In the genomic region with DNA sequence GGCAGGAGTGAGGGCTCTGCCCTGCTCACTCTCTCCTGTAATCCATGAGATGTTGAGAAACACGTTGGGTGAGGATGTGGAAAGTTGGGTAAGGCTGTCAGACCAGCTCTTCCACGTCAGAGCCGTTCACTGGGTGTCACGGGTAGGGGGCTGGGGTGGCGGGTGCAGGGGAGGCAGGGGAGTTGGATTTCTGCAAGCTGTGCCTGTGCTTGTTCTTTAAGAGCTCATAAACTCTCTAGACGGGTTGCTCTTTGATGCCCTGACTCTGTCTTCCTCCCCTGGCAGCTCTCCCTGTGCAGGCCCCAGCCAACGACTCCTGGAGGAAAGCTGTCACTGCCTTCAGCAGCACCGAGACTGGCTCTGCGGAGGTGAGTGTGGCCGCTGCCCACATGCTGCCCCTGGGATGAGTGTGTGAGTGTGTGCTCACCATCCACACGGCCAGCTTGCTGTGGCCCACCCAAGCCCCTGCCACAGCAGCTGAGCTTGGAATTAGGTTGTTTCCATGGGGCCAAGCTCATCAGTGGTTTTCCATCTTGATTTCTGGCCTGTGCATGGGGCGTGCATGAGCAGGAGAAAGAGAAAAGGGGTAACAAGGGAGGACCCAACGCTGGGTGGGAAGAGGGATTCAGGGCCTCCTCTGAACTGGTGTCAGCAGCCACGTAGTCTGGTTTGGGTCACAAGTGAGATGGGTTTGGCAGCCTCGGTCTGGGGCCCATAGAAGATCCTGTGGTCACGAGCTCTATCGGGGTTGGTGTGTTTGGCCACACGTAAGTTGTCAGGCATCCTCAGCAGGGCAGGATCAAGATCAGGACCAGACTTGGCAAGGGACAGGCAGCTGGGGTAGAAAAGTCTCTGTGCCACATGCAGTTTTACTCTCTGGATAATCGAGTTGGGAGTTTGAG, we compare ENCODE assay signal across 11 cellular contexts. TPM values are rescaled to one million over a fixed set of nuclear protein-coding genes. Genes with fewer than 3 reads are reported as not detected.
DNase-seq lines count a peak whose midpoint lies in the region; ATAC-seq and TF ChIP-seq lines count a peak whose summit lies in the region.
"Had no signal": no experiment of that assay in that cellular context is flagged by ENCODE, and none has a peak within 500 bp of the region (broad histone marks: within the 10 kb centered on the region; RNA-seq: fewer than 3 reads in every experiment).

No MANE protein-coding gene starts in this region.

- H3K9me3 ChIP-seq in left ventricle myocardium inferior (replicated peaks) (no peaks in the 10 kb centered on the region), prostate gland (no peaks in the 10 kb centered on the region), ascending aorta (no peaks in the 10 kb centered on the region)
- H3K9me3 ChIP-seq: left lung had no signal

- H3K4me3 ChIP-seq in LNCaP clone FGC (ENCODE audit: low read depth, low read length), result no peak overlapping the region
- no peak overlapping the region for H3K4me3 ChIP-seq in left ventricle myocardium inferior
- no peak overlapping the region for H3K4me3 ChIP-seq in prostate gland
- no peak overlapping the region for H3K4me3 ChIP-seq in ascending aorta
- H3K4me3 ChIP-seq: left lung had no signal

- H3K27ac ChIP-seq in left ventricle myocardium inferior (replicated peaks) (peak overlapping the region; percentile 89), prostate gland (peak overlapping the region; percentile 66 to 78), ascending aorta (no peak overlapping the region), substantia nigra (ENCODE audit: low read depth, low read length, poor library complexity, severe bottlenecking) (no peak overlapping the region)
- H3K27ac ChIP-seq: KMS-11, left lung had no signal

- ATAC-seq in GM21723 (IDR thresholded peaks at IDR 0.05; ENCODE audit: unreplicated experiment), result no peak
- ATAC-seq: left lung; naive thymus-derived CD4-positive, alpha-beta T cell had no signal

- 30% methylated on average over 19 of the region's 19 CpGs for WGBS in prostate gland

- H3K4me1 ChIP-seq in left ventricle myocardium inferior, result peaks cover 83% of the 10 kb centered on the region
- peaks cover 21% of the 10 kb centered on the region for H3K4me1 ChIP-seq in prostate gland (replicated peaks)
- H3K4me1 ChIP-seq in ascending aorta, result no peaks in the 10 kb centered on the region
- H3K4me1 ChIP-seq: left lung had no signal

- no peak for TF ChIP-seq POLR2A in prostate gland (IDR thresholded peaks at IDR 0.05)

- TF ChIP-seq CTCF in LNCaP clone FGC (IDR thresholded peaks at IDR 0.05; ENCODE audit: control insufficient read depth, extremely low read depth, insufficient read depth), result no peak
- TF ChIP-seq CTCF in left ventricle myocardium inferior (IDR thresholded peaks at IDR 0.05; ENCODE audit: borderline replicate concordance), result no peak
- peak in 1 of 4 experiments; percentile 19 for TF ChIP-seq CTCF in prostate gland (IDR thresholded peaks at IDR 0.05)
- TF ChIP-seq CTCF in ascending aorta (IDR thresholded peaks at IDR 0.05), result no peak

- peak; percentile 75 for DNase-seq in LNCaP clone FGC (ENCODE audit: low read depth)
- peak; percentile 84 for DNase-seq in amniotic epithelial cell (ENCODE audit: low read depth)
- no peak for DNase-seq in left ventricle myocardium inferior
- peak; percentile 96 for DNase-seq in prostate gland (ENCODE audit: low spot score)
- DNase-seq in ascending aorta (ENCODE audit: low spot score in 2 of 2), result no peak
- no peak for DNase-seq in substantia nigra (lab: John Stamatoyannopoulos, UW)
- DNase-seq: NCI-H1417 had no signal

- H3K27me3 ChIP-seq in left ventricle myocardium inferior (ENCODE audit: low read depth), result no peaks in the 10 kb centered on the region
- no peaks in the 10 kb centered on the region for H3K27me3 ChIP-seq in prostate gland (replicated peaks; ENCODE audit: insufficient read depth)
- H3K27me3 ChIP-seq in ascending aorta, result no peaks in the 10 kb centered on the region
- H3K27me3 ChIP-seq: left lung had no signal

- intact Hi-C loops in left ventricle myocardium inferior (cut with micrococcal nuclease) (no loop called here), prostate gland (cut with DNase I) (no loop called here), ascending aorta (cut with DNase I) (no loop called here)

- peaks cover 99% of the 10 kb centered on the region for H3K36me3 ChIP-seq in left ventricle myocardium inferior
- peaks cover 15 to 33% of the 10 kb centered on the region in 2 donors for H3K36me3 ChIP-seq in prostate gland
- peaks cover 93 to 98% of the 10 kb centered on the region in 2 donors for H3K36me3 ChIP-seq in ascending aorta

RNA-seq across cellular contexts. Expression of a gene that starts 21.0 kb away (rescaled TPM):
- total RNA-seq in left ventricle myocardium inferior (19.3 TPM), prostate gland (10 to 100 TPM; 36.5 to 59.5 TPM), ascending aorta (128 TPM)

RNA-seq across cellular contexts. Expression of a gene that starts 49.4 kb away (rescaled TPM):
- total RNA-seq in left ventricle myocardium inferior, result 23.0 TPM
- total RNA-seq in prostate gland, result 10 to 100 TPM; 47.6 to 48.2 TPM
- total RNA-seq in ascending aorta, result 39.8 TPM

Comparison
In these comparisons a context has a peak if more than half of its experiments do, and no peak if none do; other contexts are left out.
1. DNase-seq: peak in LNCaP clone FGC (single experiment), amniotic epithelial cell (single experiment) and prostate gland (single experiment); none in left ventricle myocardium inferior (single experiment), ascending aorta (0 of 2) and substantia nigra (0 of 49).
2. H3K27ac ChIP-seq: peak in left ventricle myocardium inferior (single experiment) and prostate gland (2 of 2); none in ascending aorta (0 of 2) and substantia nigra (single experiment).